8 cellular contexts compared by ENCODE assay signal in genomic region chr20:50192364-50193168, GRCh38. TPM values are rescaled to one million over a fixed set of nuclear protein-coding genes. Genes with fewer than 3 reads are reported as not detected.
DNase-seq lines count a peak whose midpoint lies in the region; ATAC-seq and TF ChIP-seq lines count a peak whose summit lies in the region.

No MANE protein-coding gene starts in this region.

- peak overlapping the region; percentile 52 for H4K8ac ChIP-seq in trophoblast cell (ENCODE audit: low read depth, low read length)

- H2AFZ ChIP-seq in MM.1S (ENCODE audit: low read length) (no peak overlapping the region), trophoblast cell (ENCODE audit: insufficient read depth, low read length, poor library complexity) (no peak overlapping the region)

- no peak for TF ChIP-seq CTCF in MM.1S (IDR thresholded peaks at IDR 0.05; ENCODE audit: low read length)
- TF ChIP-seq CTCF in type B pancreatic cell (conservative IDR thresholded peaks at IDR 0.05) = no peak

- peak overlapping the region; percentile 64 for H3K9ac ChIP-seq in MM.1S (ENCODE audit: low read length)
- H3K9ac ChIP-seq in trophoblast cell (ENCODE audit: low read length) = peak overlapping the region; percentile 30

- H4K12ac ChIP-seq in trophoblast cell (ENCODE audit: low read depth, low read length) = peak overlapping the region; percentile 82

- H3K36me3 Mint-ChIP-seq in activated naive CD4-positive, alpha-beta T cell treated with anti-CD3 and anti-CD28 coated beads, Interleukin-2, amount 50 U/mL, for 72 hours = peaks cover 17 to 19% of the 10 kb centered on the region in 2 donors
- H3K36me3 Mint-ChIP-seq in type B pancreatic cell = no peaks in the 10 kb centered on the region

- peak overlapping the region; percentile 83 for H2BK12ac ChIP-seq in trophoblast cell (ENCODE audit: low read length)

- ATAC-seq in SK-N-SH treated with all-trans-retinoic acid at 6 μM for 48 hours = peak; percentile 66
- peak; percentile 58 to 64 for ATAC-seq in activated naive CD4-positive, alpha-beta T cell treated with anti-CD3 and anti-CD28 coated beads, Interleukin-2, amount 50 U/mL, for 72 hours

- no peaks in the 10 kb centered on the region for H3K9me2 ChIP-seq in MM.1S (replicated peaks; ENCODE audit: insufficient read depth, low read length)

- peak overlapping the region; percentile 73 for H3K14ac ChIP-seq in trophoblast cell (ENCODE audit: low read length)

- H3F3A ChIP-seq in MM.1S (ENCODE audit: insufficient read depth, low read length) = 0 out of 2 replicates have a peak, but pooled peaks cover 11% of the 10 kb centered on the region

- H3K27me3 Mint-ChIP-seq in type B pancreatic cell = no peaks in the 10 kb centered on the region

- H3K4me2 ChIP-seq in MM.1S (ENCODE audit: low read depth, low read length) (peak overlapping the region; percentile 90), trophoblast cell (ENCODE audit: low read length) (peak overlapping the region; percentile 84)

- H3K9me3 Mint-ChIP-seq in activated naive CD4-positive, alpha-beta T cell treated with anti-CD3 and anti-CD28 coated beads, Interleukin-2, amount 50 U/mL, for 72 hours = no peaks in the 10 kb centered on the region
- no peaks in the 10 kb centered on the region for H3K9me3 Mint-ChIP-seq in type B pancreatic cell

- peak overlapping the region; percentile 86 for H2BK5ac ChIP-seq in trophoblast cell (ENCODE audit: low read depth, low read length, poor library complexity)

- peak overlapping the region; percentile 48 for H3K4ac ChIP-seq in trophoblast cell (ENCODE audit: low read depth, low read length)

- H3K27ac ChIP-seq in MM.1S (ENCODE audit: low read length) (peak overlapping the region; percentile 19; the same call in 1 of the 2 replicates), trophoblast cell (ENCODE audit: low read depth, low read length) (peak overlapping the region; percentile 83)

- no peaks in the 10 kb centered on the region for H3K9me3 ChIP-seq in MM.1S (replicated peaks; ENCODE audit: insufficient read depth, low read length)
- H3K9me3 ChIP-seq in trophoblast cell (ENCODE audit: insufficient read depth, low read depth, low read length) = no peaks in the 10 kb centered on the region

- peak overlapping the region; percentile 57 for H2BK120ac ChIP-seq in trophoblast cell (ENCODE audit: insufficient read depth, low read length, poor library complexity)

- no CpG with 5 or more reads among the region's 25 CpGs for whole genome bisulfite sequencing in trophoblast cell (ENCODE audit: extremely low coverage, insufficient coverage, insufficient read length)

- peaks cover 25% of the 10 kb centered on the region for H3K4me1 Mint-ChIP-seq in type B pancreatic cell (ENCODE audit: unreplicated experiment)

- peak overlapping the region; percentile 86 for H3K18ac ChIP-seq in trophoblast cell (ENCODE audit: low read length)

- peak overlapping the region; percentile 76 for H4K91ac ChIP-seq in trophoblast cell (ENCODE audit: low read depth, low read length)

- H3K23ac ChIP-seq in trophoblast cell (ENCODE audit: low read length) = no peak overlapping the region

- intact Hi-C loops in head of caudate nucleus (cut with DNase I) = loop anchor here (10.0 kb wide), 1 partner anchor 112 kb away; no protein-coding TSS in a partner anchor

- H3K27ac Mint-ChIP-seq in activated naive CD4-positive, alpha-beta T cell treated with anti-CD3 and anti-CD28 coated beads, Interleukin-2, amount 50 U/mL, for 72 hours = peak overlapping the region; percentile 96 to 100
- H3K27ac Mint-ChIP-seq in type B pancreatic cell = peak overlapping the region; percentile 96

- H3K4me1 ChIP-seq in MM.1S (ENCODE audit: low read length) (peaks cover 8% of the 10 kb centered on the region; the same call in 1 of the 2 replicates), trophoblast cell (ENCODE audit: control insufficient read depth in 1 of 2, insufficient read depth in 2 of 2, low read length in 2 of 2) (peaks cover 21 to 24% of the 10 kb centered on the region in 2 experiments)

- H3K4me3 ChIP-seq in MM.1S (ENCODE audit: low read length) (peak overlapping the region; percentile 64), trophoblast cell (ENCODE audit: low read depth, low read length) (peak overlapping the region; percentile 47)

- peaks cover 30% of the 10 kb centered on the region for H3K79me1 ChIP-seq in trophoblast cell (ENCODE audit: low read length)

- H3K36me3 ChIP-seq in MM.1S (replicated peaks; ENCODE audit: insufficient read depth, low read length) (0 out of 2 replicates have a peak, but pooled peaks cover 3% of the 10 kb centered on the region), trophoblast cell (ENCODE audit: control insufficient read depth in 1 of 2, insufficient read depth in 2 of 2, low read length in 2 of 2) (no peaks in the 10 kb centered on the region)

- peak; percentile 74 to 77 for DNase-seq in SHP77 (lab: John Stamatoyannopoulos, UW)
- no peak for DNase-seq in SHP77 treated with DMSO at 0.1 percent for 48 hours (lab: John Stamatoyannopoulos, UW)
- DNase-seq in MM.1S = peak; percentile 85
- peak; percentile 79 to 85 for DNase-seq in activated naive CD4-positive, alpha-beta T cell treated with anti-CD3 and anti-CD28 coated beads, Interleukin-2, amount 50 U/mL, for 72 hours (ENCODE audit: low spot score in 2 of 2)
- peak; percentile 58 to 89 (median 73) for DNase-seq in head of caudate nucleus
- peak; percentile 89 to 95 for DNase-seq in trophoblast cell
- no peak for DNase-seq in type B pancreatic cell (ENCODE audit: extremely low spot score, unreplicated experiment)

- H2AK5ac ChIP-seq in trophoblast cell (ENCODE audit: low read length) = no peak overlapping the region

- H4K20me1 ChIP-seq in MM.1S (ENCODE audit: insufficient read depth, low read length) = no peaks in the 10 kb centered on the region

- H3K79me2 ChIP-seq in MM.1S (ENCODE audit: low read length) (peaks cover 23% of the 10 kb centered on the region), trophoblast cell (ENCODE audit: control insufficient read depth, insufficient read depth, low read length, poor library complexity) (peaks cover 19% of the 10 kb centered on the region)

- H3K4me3 Mint-ChIP-seq in type B pancreatic cell = peak overlapping the region; percentile 96

- H3K27me3 ChIP-seq in MM.1S (replicated peaks; ENCODE audit: insufficient read depth, low read length) (no peaks in the 10 kb centered on the region), trophoblast cell (ENCODE audit: insufficient read depth, low read length) (no peaks in the 10 kb centered on the region)

TF ChIP-seq in SK-N-SH treated with all-trans-retinoic acid at 6 μM for 48 hours, 23 proteins besides CTCF, POLR2A, EP300 and RAD21:
- TF ChIP-seq ARNTL (CRISPR knock-in tag; IDR thresholded peaks at IDR 0.05; ENCODE audit: borderline replicate concordance, low read depth) (peak; percentile 77; the same call in 1 of the 2 replicates), SNAI2 (CRISPR knock-in tag; IDR thresholded peaks at IDR 0.05) (no peak), TCF4 (CRISPR knock-in tag; IDR thresholded peaks at IDR 0.05; ENCODE audit: borderline replicate concordance) (peak; percentile 33; the same call in 1 of the 2 replicates), ISL1 (CRISPR knock-in tag; IDR thresholded peaks at IDR 0.05) (no peak)
- TF ChIP-seq, protein P1, sequence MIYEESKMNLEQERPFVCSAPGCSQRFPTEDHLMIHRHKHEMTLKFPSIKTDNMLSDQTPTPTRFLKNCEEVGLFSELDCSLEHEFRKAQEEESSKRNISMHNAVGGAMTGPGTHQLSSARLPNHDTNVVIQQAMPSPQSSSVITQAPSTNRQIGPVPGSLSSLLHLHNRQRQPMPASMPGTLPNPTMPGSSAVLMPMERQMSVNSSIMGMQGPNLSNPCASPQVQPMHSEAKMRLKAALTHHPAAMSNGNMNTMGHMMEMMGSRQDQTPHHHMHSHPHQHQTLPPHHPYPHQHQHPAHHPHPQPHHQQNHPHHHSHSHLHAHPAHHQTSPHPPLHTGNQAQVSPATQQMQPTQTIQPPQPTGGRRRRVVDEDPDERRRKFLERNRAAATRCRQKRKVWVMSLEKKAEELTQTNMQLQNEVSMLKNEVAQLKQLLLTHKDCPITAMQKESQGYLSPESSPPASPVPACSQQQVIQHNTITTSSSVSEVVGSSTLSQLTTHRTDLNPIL (CRISPR knock-in tag; IDR thresholded peaks at IDR 0.05; ENCODE audit: low read depth) = no peak

RNA-seq across cellular contexts. Expression of gene CEBPB, which starts 1.9 kb away (rescaled TPM):
- 10 to 100 TPM; 29.0 to 50.9 TPM for total RNA-seq in activated naive CD4-positive, alpha-beta T cell treated with anti-CD3 and anti-CD28 coated beads, Interleukin-2, amount 50 U/mL, for 72 hours
- 167 and 177 TPM in 2 replicates for polyA plus RNA-seq in trophoblast cell (2013)
- total RNA-seq in type B pancreatic cell (ENCODE audit: low replicate concordance) = 23.0 and 54.1 TPM in 2 replicates

RNA-seq across cellular contexts. Expression of gene PEDS1, which starts 39.0 kb away (rescaled TPM):
- 10 to 100 TPM; 14.8 to 21.2 TPM for total RNA-seq in activated naive CD4-positive, alpha-beta T cell treated with anti-CD3 and anti-CD28 coated beads, Interleukin-2, amount 50 U/mL, for 72 hours
- polyA plus RNA-seq in trophoblast cell (2013) = 132 and 134 TPM in 2 replicates
- 29.9 and 42.9 TPM in 2 replicates for total RNA-seq in type B pancreatic cell (ENCODE audit: low replicate concordance)

Comparison
In these comparisons a context has a peak if more than half of its experiments do, and no peak if none do; other contexts are left out.
1. DNase-seq: peak in SHP77 (2 of 2), MM.1S (single experiment), activated naive CD4-positive, alpha-beta T cell treated with anti-CD3 and anti-CD28 coated beads, Interleukin-2, amount 50 U/mL, for 72 hours (2 of 2), head of caudate nucleus (42 of 42) and trophoblast cell (2 of 2); none in SHP77 treated with DMSO at 0.1 percent for 48 hours (single experiment) and type B pancreatic cell (single experiment).